Comparison of ENCODE assay signal across 23 cellular contexts in the genomic region with DNA sequence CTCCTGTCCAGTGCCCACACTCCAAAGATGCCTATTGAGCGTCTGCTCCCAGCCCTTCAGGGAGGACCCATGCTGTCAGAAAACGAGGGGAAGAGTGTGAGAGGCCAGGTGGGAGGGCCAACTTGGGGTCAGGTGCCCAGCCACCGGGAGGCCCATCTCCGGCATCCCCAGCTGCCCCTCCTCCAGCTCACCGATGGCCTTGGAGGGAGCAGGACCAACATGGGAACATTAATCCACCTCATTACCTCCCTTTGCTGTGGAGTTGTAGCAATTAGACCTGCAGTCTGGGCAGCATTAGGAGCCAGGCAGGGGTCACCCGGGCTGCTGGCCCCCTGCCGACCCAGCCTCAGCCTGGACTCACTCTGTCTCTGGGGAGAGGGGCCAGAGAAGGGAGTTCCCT.
"Had no signal": no experiment of that assay in that cellular context is flagged by ENCODE, and none has a peak within 500 bp of the region (broad histone marks: within the 10 kb centered on the region; RNA-seq: fewer than 3 reads in every experiment).

No MANE protein-coding gene starts in this region.

- H3K4me3 Mint-ChIP-seq: immature natural killer cell; naive B cell; nephron; stimulated activated memory B cell treated with anti-CD40 and anti-IgM and Interleukin-4, amounts not matched to agents 10 μg/mL and 1 μg/mL and 100 μg/mL, for 72 hours; stimulated activated naive CD8-positive, alpha-beta T cell treated with anti-CD3 and anti-CD28 coated beads, Interleukin-15, Interleukin-2, amounts not matched to agents 100 ng/mL and 50 ng/mL, for 24 hours had no signal

- H3K4me1 ChIP-seq: esophagus muscularis mucosa, gastrocnemius medialis, psoas muscle, spleen, tibial artery, upper lobe of left lung, vagina had no signal

- ATAC-seq: gastrocnemius medialis; left colon; left ventricle myocardium superior; psoas muscle; sciatic nerve; stimulated activated memory B cell treated with anti-CD40 and anti-IgM and Interleukin-4, amounts not matched to agents 10 μg/mL and 1 μg/mL and 100 μg/mL, for 72 hours had no signal

- H3K4me1 Mint-ChIP-seq: immature natural killer cell; nephron; stimulated activated memory B cell treated with anti-CD40 and anti-IgM and Interleukin-4, amounts not matched to agents 10 μg/mL and 1 μg/mL and 100 μg/mL, for 72 hours had no signal

- H3K27ac Mint-ChIP-seq: immature natural killer cell; nephron; stimulated activated memory B cell treated with anti-CD40 and anti-IgM and Interleukin-4, amounts not matched to agents 10 μg/mL and 1 μg/mL and 100 μg/mL, for 72 hours; stimulated activated naive CD8-positive, alpha-beta T cell treated with anti-CD3 and anti-CD28 coated beads, Interleukin-15, Interleukin-2, amounts not matched to agents 100 ng/mL and 50 ng/mL, for 24 hours had no signal

- H3K36me3 ChIP-seq: esophagus muscularis mucosa, gastrocnemius medialis, neutrophil, spleen, tibial artery, upper lobe of left lung, vagina had no signal

- DNase-seq: effector memory CD4-positive, alpha-beta T cell; gastrocnemius medialis; immature natural killer cell; left colon; left ventricle myocardium superior; mesenchymal stem cell; naive B cell; spleen; stimulated activated CD4-positive, alpha-beta T cell treated with anti-CD3 and anti-CD28 coated beads, Interleukin-15, amount 100 ng/mL, for 24 hours; stimulated activated CD4-positive, alpha-beta T cell treated with anti-CD3 and anti-CD28 coated beads, Interleukin-1b, Interleukin-23, amount 100 ng/mL, for 48 hours; stimulated activated CD4-positive, alpha-beta T cell treated with anti-CD3 and anti-CD28 coated beads, Interleukin-4, amount 100 ng/mL, for 24 hours; tibial artery; upper lobe of left lung had no signal

- H3K36me3 Mint-ChIP-seq: stimulated activated memory B cell treated with anti-CD40 and anti-IgM and Interleukin-4, amounts not matched to agents 10 μg/mL and 1 μg/mL and 100 μg/mL, for 72 hours had no signal

- H3K27me3 ChIP-seq: upper lobe of left lung, vagina had no signal

- H3K27ac ChIP-seq: epithelial cell of prostate, esophagus muscularis mucosa, gastrocnemius medialis, neutrophil, psoas muscle, spleen, tibial artery, upper lobe of left lung, vagina had no signal

- H3K9me3 ChIP-seq: gastrocnemius medialis, neutrophil, psoas muscle, upper lobe of left lung, vagina had no signal

- H3K4me3 ChIP-seq: esophagus muscularis mucosa, gastrocnemius medialis, lung, psoas muscle, spleen, tibial artery, upper lobe of left lung, vagina had no signal
